26 cellular contexts compared by ENCODE assay signal in the genomic region with DNA sequence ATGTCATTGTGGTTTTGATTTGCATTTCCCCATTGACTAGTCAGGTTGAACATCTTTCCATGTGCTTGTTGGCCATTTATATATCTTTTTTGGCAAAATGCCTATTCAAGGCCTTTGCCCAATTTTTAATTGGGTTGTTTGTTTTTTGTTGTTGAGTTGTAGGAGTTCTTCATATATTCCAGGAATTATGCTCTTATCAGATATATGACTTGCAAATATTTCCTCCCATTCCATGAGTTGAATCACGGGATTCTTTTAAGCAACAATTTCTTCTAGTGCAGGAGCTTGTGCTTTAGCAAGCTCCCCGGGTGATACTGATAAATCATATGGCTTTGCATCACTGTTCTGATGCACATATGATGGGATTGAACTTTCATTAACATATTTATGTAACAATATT.
"Had no signal": no experiment of that assay in that cellular context is flagged by ENCODE, and none has a peak within 500 bp of the region (broad histone marks: within the 10 kb centered on the region; RNA-seq: fewer than 3 reads in every experiment).

No MANE protein-coding gene starts in this region.

- ATAC-seq: effector memory CD8-positive, alpha-beta T cell; heart left ventricle; left ventricle myocardium superior; upper lobe of right lung; WTC11 had no signal

- H3K4me1 ChIP-seq: ascending aorta, esophagus muscularis mucosa, heart left ventricle, prostate gland, thyroid gland, upper lobe of right lung had no signal

- H3K27me3 ChIP-seq: ascending aorta, brain microvascular endothelial cell, esophagus muscularis mucosa, ovary, thyroid gland, upper lobe of right lung had no signal

- H3K4me3 Mint-ChIP-seq: activated naive CD4-positive, alpha-beta T cell treated with anti-CD3 and anti-CD28 coated beads, Interleukin-2, amount 50 U/mL, for 24 hours; activated T-cell treated with anti-CD3 and anti-CD28 coated beads, Interleukin-2, amount 50 U/mL, for 4 hours; effector memory CD8-positive, alpha-beta T cell; nephron; T-helper 1 cell treated with Interleukin-12 subunit alpha and Interleukin-12 subunit beta and Interleukin-4 antibody, amounts not matched to agents 30 μg/mL and 1 μg/mL, for 36 hours; WTC11 had no signal

- H3K9me3 ChIP-seq: ascending aorta, neutrophil, ovary, prostate gland, thyroid gland had no signal

- H3K9me3 Mint-ChIP-seq: activated naive CD4-positive, alpha-beta T cell treated with anti-CD3 and anti-CD28 coated beads, Interleukin-2, amount 50 U/mL, for 24 hours had no signal

- H3K4me1 Mint-ChIP-seq: activated naive CD4-positive, alpha-beta T cell treated with anti-CD3 and anti-CD28 coated beads, Interleukin-2, amount 50 U/mL, for 24 hours; nephron had no signal

- H3K36me3 Mint-ChIP-seq: activated naive CD4-positive, alpha-beta T cell treated with anti-CD3 and anti-CD28 coated beads, Interleukin-2, amount 50 U/mL, for 24 hours had no signal

- DNase-seq: activated CD4-positive, alpha-beta T cell treated with anti-CD3 and anti-CD28 coated beads, Interleukin-2, amount 50 U/mL, for 48 hours; activated CD8-positive, alpha-beta memory T cell treated with anti-CD3 and anti-CD28 coated beads, Interleukin-2, amount 50 U/mL, for 48 hours; activated effector memory CD4-positive, alpha-beta T cell treated with anti-CD3 and anti-CD28 coated beads, Interleukin-2, amount 50 U/mL, for 16 hours; activated T-cell treated with anti-CD3 and anti-CD28 coated beads, Interleukin-2, amount 50 U/mL, for 4 hours; brain microvascular endothelial cell; central memory CD4-positive, alpha-beta T cell; dorsolateral prefrontal cortex; effector memory CD8-positive, alpha-beta T cell; heart left ventricle; left ventricle myocardium superior; ovary; stimulated activated CD4-positive, alpha-beta T cell treated with anti-CD3 and anti-CD28 coated beads, Interleukin-2, amount 100 ng/mL, for 48 hours; stimulated activated naive CD4-positive, alpha-beta T cell; T1000; thyroid gland; upper lobe of right lung had no signal

- H3K27ac ChIP-seq: ascending aorta, brain microvascular endothelial cell, dorsolateral prefrontal cortex, esophagus muscularis mucosa, heart left ventricle, neutrophil, ovary, prostate gland, thyroid gland, upper lobe of right lung had no signal

- FAIRE-seq: colon, islet of Langerhans had no signal

- H3K27ac Mint-ChIP-seq: activated naive CD4-positive, alpha-beta T cell treated with anti-CD3 and anti-CD28 coated beads, Interleukin-2, amount 50 U/mL, for 24 hours; effector memory CD8-positive, alpha-beta T cell; nephron; T-helper 1 cell treated with Interleukin-12 subunit alpha and Interleukin-12 subunit beta and Interleukin-4 antibody, amounts not matched to agents 30 μg/mL and 1 μg/mL, for 36 hours; WTC11 had no signal

- H3K36me3 ChIP-seq: ascending aorta, brain microvascular endothelial cell, esophagus muscularis mucosa, heart left ventricle, neutrophil, ovary, prostate gland, thyroid gland, upper lobe of right lung had no signal

- H3K4me3 ChIP-seq: ascending aorta, dorsolateral prefrontal cortex, esophagus muscularis mucosa, heart left ventricle, ovary, prostate gland, thyroid gland, upper lobe of right lung had no signal
